Comparison of ENCODE assay signal across 9 cellular contexts in genomic region chrX:17242470-17242869, GRCh38.
DNase-seq lines count a peak whose midpoint lies in the region; ATAC-seq and TF ChIP-seq lines count a peak whose summit lies in the region.
"Had no signal": no experiment of that assay in that cellular context is flagged by ENCODE, and none has a peak within 500 bp of the region (broad histone marks: within the 10 kb centered on the region; RNA-seq: fewer than 3 reads in every experiment).

No MANE protein-coding gene starts in this region.

- peak; percentile 75 for TF ChIP-seq CTCF in retinal pigment epithelial cell (conservative IDR thresholded peaks at IDR 0.05; ENCODE audit: low read depth, low read length)

- DNase-seq in D341Med (ENCODE audit: low spot score) (peak; percentile 51), H4 (ENCODE audit: low spot score) (peak; percentile 35), NCI-H2171 (lab: John Stamatoyannopoulos, UW) (peak; percentile 21), activated T-cell treated with anti-CD3 and anti-CD28 coated beads for 4 hours (peak; percentile 5), glomerular visceral epithelial cell (ENCODE audit: extremely low spot score) (peak; percentile 38), retinal pigment epithelial cell (ENCODE audit: low read depth) (peak; percentile 5)
- no peak for DNase-seq in activated CD8-positive, alpha-beta memory T cell treated with anti-CD3 and anti-CD28 coated beads, Interleukin-2, amount 50 U/mL, for 4 hours

- H3K4me3 ChIP-seq in retinal pigment epithelial cell (ENCODE audit: low read length), result no peak overlapping the region
- H3K4me3 ChIP-seq: SJSA1 had no signal

- ATAC-seq in HG03432 (IDR thresholded peaks at IDR 0.05; ENCODE audit: unreplicated experiment), result no peak
